14 cellular contexts compared by ENCODE assay signal in the genomic region with DNA sequence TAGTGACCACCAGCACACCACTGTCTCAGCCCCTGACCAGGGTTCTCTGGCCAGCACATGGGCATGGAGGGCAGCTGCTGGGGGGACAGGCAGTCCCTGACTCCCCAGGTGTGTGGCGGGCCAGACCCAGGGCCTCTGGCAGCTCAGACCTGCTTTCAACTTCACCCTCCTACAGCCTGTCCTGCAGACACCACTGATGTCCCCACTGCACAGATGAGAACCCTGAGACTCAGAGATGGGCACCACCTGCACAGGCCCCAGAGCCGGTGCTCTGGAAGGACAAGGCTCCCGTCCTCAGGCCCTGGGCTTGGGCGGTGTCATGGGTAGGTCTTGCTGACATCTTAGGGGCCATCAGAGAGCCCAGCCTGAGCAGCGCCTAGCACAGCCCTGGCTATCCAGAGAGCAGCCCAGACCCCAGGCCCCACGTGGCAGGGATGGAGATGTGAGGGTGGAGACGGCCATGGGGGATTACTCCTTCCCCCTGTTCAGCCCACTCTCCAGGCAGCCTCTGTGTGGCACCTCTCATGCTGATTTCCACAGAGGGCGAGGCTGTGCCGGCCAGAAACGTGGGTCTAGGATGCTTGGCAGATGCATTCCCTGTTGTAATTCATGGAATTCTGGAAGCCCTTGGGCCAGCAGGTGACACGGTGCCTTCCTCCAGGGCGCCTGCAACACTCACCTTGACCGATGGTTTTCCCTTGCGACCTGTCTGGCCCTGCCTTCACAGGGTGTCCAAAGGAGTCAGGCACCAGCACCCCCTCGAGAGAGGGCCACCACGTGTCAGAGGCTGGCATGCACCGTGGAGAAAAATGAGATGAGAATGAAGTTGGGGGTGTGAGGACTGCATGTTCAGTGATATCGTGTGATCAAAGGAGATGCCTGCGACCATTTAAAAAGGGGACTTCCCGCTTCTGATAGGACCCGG.
"Had no signal": no experiment of that assay in that cellular context is flagged by ENCODE, and none has a peak within 500 bp of the region (broad histone marks: within the 10 kb centered on the region; RNA-seq: fewer than 3 reads in every experiment).

No MANE protein-coding gene starts in this region.

- H3K4me3 ChIP-seq: colonic mucosa, esophagus muscularis mucosa, gastroesophageal sphincter, heart left ventricle, hepatocyte, pancreas, suprapubic skin, transverse colon, upper lobe of right lung, vagina had no signal

- DNase-seq: kidney, natural killer cell, upper lobe of right lung had no signal

- H3K79me2 ChIP-seq: hepatocyte had no signal

- H3K27ac ChIP-seq: colonic mucosa, esophagus muscularis mucosa, foreskin keratinocyte, gastroesophageal sphincter, heart left ventricle, hepatocyte, neutrophil, pancreas, suprapubic skin, transverse colon, upper lobe of right lung, vagina had no signal

- H2AFZ ChIP-seq: hepatocyte had no signal

- ATAC-seq: gastroesophageal sphincter had no signal

- H3K9me3 ChIP-seq: colonic mucosa, esophagus muscularis mucosa, gastroesophageal sphincter, neutrophil, pancreas, suprapubic skin, transverse colon, upper lobe of right lung, vagina had no signal

- H3K27me3 ChIP-seq: colonic mucosa, pancreas, vagina had no signal

- H3K4me1 ChIP-seq: colonic mucosa, foreskin keratinocyte, pancreas, vagina had no signal

- H3K4me2 ChIP-seq: hepatocyte had no signal

- FAIRE-seq: kidney, pancreas had no signal

- H3K36me3 ChIP-seq: colonic mucosa, esophagus muscularis mucosa, gastroesophageal sphincter, heart left ventricle, neutrophil, pancreas, suprapubic skin, transverse colon, upper lobe of right lung, vagina had no signal
